18 cellular contexts compared by ENCODE assay signal in genomic region chr7:1450431-1450830, GRCh38. TPM values are rescaled to one million over a fixed set of nuclear protein-coding genes. Genes with fewer than 3 reads are reported as not detected.
A peak's percentile ranks its signal among the peaks of the same experiment; 100 is the strongest.
DNase-seq lines count a peak whose midpoint lies in the region; ATAC-seq and TF ChIP-seq lines count a peak whose summit lies in the region.
"Had no signal": no experiment of that assay in that cellular context is flagged by ENCODE, and none has a peak within 500 bp of the region (broad histone marks: within the 10 kb centered on the region; RNA-seq: fewer than 3 reads in every experiment).

No MANE protein-coding gene starts in this region.

- TF ChIP-seq EP300 in sigmoid colon (IDR thresholded peaks at IDR 0.05) (no peak), gastroesophageal sphincter (IDR thresholded peaks at IDR 0.05) (no peak)

- TF ChIP-seq CTCF in RWPE1 (conservative IDR thresholded peaks at IDR 0.05; ENCODE audit: low read depth) (no peak), esophagus squamous epithelium (IDR thresholded peaks at IDR 0.05) (no peak), sigmoid colon (IDR thresholded peaks at IDR 0.05) (no peak), gastrocnemius medialis (IDR thresholded peaks at IDR 0.05 in 4 of 5, conservative IDR thresholded peaks at IDR 0.05 in 1 of 5) (no peak), gastroesophageal sphincter (IDR thresholded peaks at IDR 0.05) (no peak)

- CTCF ChIA-PET in RWPE1 (lab: Yijun Ruan, JAX), result interaction anchor here (0.7 to 2.6 kb wide), 4 partner anchors 18 to 477 kb away, joined by 3 to 12 read pairs (median 4); no protein-coding TSS in a partner anchor

- DNase-seq in RWPE1 (ENCODE audit: low spot score), result no peak
- no peak for DNase-seq in esophagus squamous epithelium (lab: John Stamatoyannopoulos, UW)
- DNase-seq in sigmoid colon, result no peak
- no peak for DNase-seq in gastrocnemius medialis
- DNase-seq in NCI-H2107 (lab: John Stamatoyannopoulos, UW), result no peak
- DNase-seq: BE2C; CD4-positive, alpha-beta memory T cell; DMS153; GDM1; GM23248; NCI-H2081; RPMI8226; SIG-M5 had no signal

- POLR2A ChIA-PET in RWPE1 (lab: Yijun Ruan, JAX; ENCODE audit: low non-redundant PET), result no interaction called here

- ATAC-seq in GM19463 (IDR thresholded peaks at IDR 0.05; ENCODE audit: unreplicated experiment), result no peak
- no peak for ATAC-seq in gastrocnemius medialis
- no peak for ATAC-seq in gastroesophageal sphincter
- ATAC-seq: SK-N-SH treated with all-trans-retinoic acid at 6 μM for 48 hours had no signal

- H4K20me1 ChIP-seq in BLaER1 treated with 17β-estradiol and CSF1 and Interleukin-3, amounts not matched to agents 10 nM and 100 nM, result peaks cover 0 to 49% (median 5%) of the 10 kb centered on the region in 11 experiments; a peak in 10 of 22 replicates

- no peaks in the 10 kb centered on the region for H3K36me3 ChIP-seq in BLaER1 treated with 17β-estradiol and CSF1 and Interleukin-3, amounts not matched to agents 10 nM and 100 nM
- H3K36me3 ChIP-seq in esophagus squamous epithelium (peaks cover 0 to 17% (median 0%) of the 10 kb centered on the region in 3 donors), sigmoid colon (peaks cover 0 to 3% (median 0%) of the 10 kb centered on the region in 4 donors), gastrocnemius medialis (no peaks in the 10 kb centered on the region), gastroesophageal sphincter (peaks cover 0 to 3% of the 10 kb centered on the region in 2 donors)
- H3K36me3 ChIP-seq: BE2C had no signal

- intact Hi-C loops in esophagus squamous epithelium (cut with DNase I), result no loop called here
- intact Hi-C loops in sigmoid colon (cut with DNase I), result no loop called here
- intact Hi-C loops in gastrocnemius medialis (cut with DNase I; ENCODE audit: low total_unique reads), result no loop called here

- peak overlapping the region in 5 of 11 experiments; percentile 9 to 44 (median 24); a peak in 4 of 22 replicates for H3K9ac ChIP-seq in BLaER1 treated with 17β-estradiol and CSF1 and Interleukin-3, amounts not matched to agents 10 nM and 100 nM
- H3K9ac ChIP-seq: GM23248, KMS-11 had no signal

- H3K9me3 ChIP-seq in BLaER1 treated with 17β-estradiol and CSF1 and Interleukin-3, amounts not matched to agents 10 nM and 100 nM (replicated peaks in 1 of 11), result no peaks in the 10 kb centered on the region
- no peaks in the 10 kb centered on the region for H3K9me3 ChIP-seq in esophagus squamous epithelium
- H3K9me3 ChIP-seq in sigmoid colon, result no peaks in the 10 kb centered on the region
- H3K9me3 ChIP-seq in gastrocnemius medialis, result no peaks in the 10 kb centered on the region
- no peaks in the 10 kb centered on the region for H3K9me3 ChIP-seq in gastroesophageal sphincter
- H3K9me3 ChIP-seq: BE2C had no signal

- H3K27ac ChIP-seq in BLaER1 treated with 17β-estradiol and CSF1 and Interleukin-3, amounts not matched to agents 10 nM and 100 nM, result no peak overlapping the region
- H3K27ac ChIP-seq in RWPE1, result peak overlapping the region; percentile 94
- H3K27ac ChIP-seq in esophagus squamous epithelium, result peak overlapping the region; percentile 6 to 74 (median 61)
- H3K27ac ChIP-seq in sigmoid colon, result peak overlapping the region; percentile 5 to 30 (median 20)
- H3K27ac ChIP-seq in gastrocnemius medialis, result no peak overlapping the region
- peak overlapping the region in 2 of 4 donors; percentile 31 to 41 for H3K27ac ChIP-seq in gastroesophageal sphincter
- H3K27ac ChIP-seq: GM23248, KMS-11 had no signal

- in situ Hi-C loops in gastrocnemius medialis (cut with MboI; ENCODE audit: low sequenced_read_pairs in 4 of 4), result no loop called here

- TF ChIP-seq POLR2A in esophagus squamous epithelium (IDR thresholded peaks at IDR 0.05) (no peak), sigmoid colon (IDR thresholded peaks at IDR 0.05) (no peak), gastrocnemius medialis (IDR thresholded peaks at IDR 0.05) (no peak), gastroesophageal sphincter (IDR thresholded peaks at IDR 0.05) (no peak)

- no peaks in the 10 kb centered on the region for H3K27me3 ChIP-seq in BLaER1 treated with 17β-estradiol and CSF1 and Interleukin-3, amounts not matched to agents 10 nM and 100 nM
- H3K27me3 ChIP-seq in esophagus squamous epithelium (no peaks in the 10 kb centered on the region), sigmoid colon (no peaks in the 10 kb centered on the region), gastrocnemius medialis (no peaks in the 10 kb centered on the region), gastroesophageal sphincter (no peaks in the 10 kb centered on the region)
- H3K27me3 ChIP-seq: BE2C had no signal

- H3K4me3 ChIP-seq in BLaER1 treated with 17β-estradiol and CSF1 and Interleukin-3, amounts not matched to agents 10 nM and 100 nM, result no peak overlapping the region
- no peak overlapping the region for H3K4me3 ChIP-seq in esophagus squamous epithelium
- H3K4me3 ChIP-seq in sigmoid colon, result no peak overlapping the region
- H3K4me3 ChIP-seq in gastrocnemius medialis, result no peak overlapping the region
- no peak overlapping the region for H3K4me3 ChIP-seq in gastroesophageal sphincter
- H3K4me3 ChIP-seq: GM23248 had no signal

- peak overlapping the region in 7 of 11 experiments; percentile 39 to 74 (median 54); a peak in 10 of 22 replicates for H3K4me2 ChIP-seq in BLaER1 treated with 17β-estradiol and CSF1 and Interleukin-3, amounts not matched to agents 10 nM and 100 nM
- H3K4me2 ChIP-seq: KMS-11 had no signal

- peaks cover 11 to 33% (median 25%) of the 10 kb centered on the region in 10 experiments; a peak in 19 of 20 replicates for H3K4me1 ChIP-seq in BLaER1 treated with 17β-estradiol and CSF1 and Interleukin-3, amounts not matched to agents 10 nM and 100 nM
- peaks cover 48 to 90% (median 80%) of the 10 kb centered on the region in 3 donors for H3K4me1 ChIP-seq in esophagus squamous epithelium
- H3K4me1 ChIP-seq in sigmoid colon, result peaks cover 0 to 69% (median 55%) of the 10 kb centered on the region in 4 donors
- no peaks in the 10 kb centered on the region for H3K4me1 ChIP-seq in gastrocnemius medialis
- peaks cover 0 to 70% (median 10%) of the 10 kb centered on the region in 3 donors for H3K4me1 ChIP-seq in gastroesophageal sphincter
- H3K4me1 ChIP-seq: BE2C had no signal

- 73 to 77% methylated on average over 6 to 7 of the region's 18 CpGs for WGBS in esophagus squamous epithelium, 2 donors
- WGBS in sigmoid colon, 2 donors, result 85% methylated on average over 18 of the region's 18 CpGs
- 92% methylated on average over 2 of the region's 18 CpGs; no CpG with 5 or more reads in 1 of the 2 donors for WGBS in gastroesophageal sphincter (ENCODE audit: low coverage in 1 of 2), 2 donors

RNA-seq across cellular contexts. Expression of gene MICALL2, which starts 8.8 kb away (rescaled TPM):
- total RNA-seq in esophagus squamous epithelium, result 10 to 100 TPM; 14.1 to 17.5 (median 16.5) TPM
- total RNA-seq in sigmoid colon, result 10 to 100 TPM in 3 of 4 donors, 1 to 10 TPM in 1; 8.4 to 31.6 (median 18.9) TPM
- 10 to 100 TPM; 30.7 to 86.2 (median 39.6) TPM for polyA plus RNA-seq in sigmoid colon
- total RNA-seq in gastrocnemius medialis, result 1 to 10 TPM; 1.6 to 4.8 (median 2.4) TPM
- 10 to 100 TPM in 3 of 4 donors, 1 to 10 TPM in 1; 6.6 to 19.5 (median 15.0) TPM for total RNA-seq in gastroesophageal sphincter

RNA-seq across cellular contexts. Expression of gene INTS1, which starts 53.8 kb away (rescaled TPM):
- 10 to 100 TPM; 27.8 to 45.3 (median 36.6) TPM for total RNA-seq in esophagus squamous epithelium
- total RNA-seq in sigmoid colon, result 10 to 100 TPM; 18.9 to 35.7 (median 26.2) TPM
- polyA plus RNA-seq in sigmoid colon, result 10 to 100 TPM; 16.2 to 78.3 (median 22.9) TPM
- 100 to 1,000 TPM in 1 of 4 donors, 10 to 100 TPM in 3; 44.3 to 108 (median 78.8) TPM for total RNA-seq in gastrocnemius medialis
- 10 to 100 TPM; 29.8 to 65.5 (median 41.4) TPM for total RNA-seq in gastroesophageal sphincter

Comparison
In these comparisons a context has a peak if more than half of its experiments do, and no peak if none do; other contexts are left out.
1. H3K27ac ChIP-seq: peak in RWPE1 (single experiment), esophagus squamous epithelium (4 of 4) and sigmoid colon (4 of 4); none in BLaER1 treated with 17β-estradiol and CSF1 and Interleukin-3, amounts not matched to agents 10 nM and 100 nM (0 of 11) and gastrocnemius medialis (0 of 4).